15 cellular contexts compared by ENCODE assay signal in genomic region chr7:107014381-107015023, GRCh38. TPM values are rescaled to one million over a fixed set of nuclear protein-coding genes. Genes with fewer than 3 reads are reported as not detected.
DNase-seq lines count a peak whose midpoint lies in the region; ATAC-seq and TF ChIP-seq lines count a peak whose summit lies in the region.
"Had no signal": no experiment of that assay in that cellular context is flagged by ENCODE, and none has a peak within 500 bp of the region (broad histone marks: within the 10 kb centered on the region; RNA-seq: fewer than 3 reads in every experiment).

No MANE protein-coding gene starts in this region.

- H3K27ac ChIP-seq in breast epithelium: no peak overlapping the region
- no peak overlapping the region for H3K27ac ChIP-seq in OCI-LY7 (ENCODE audit: low read depth, low read length, poor library complexity, severe bottlenecking)
- no peak overlapping the region for H3K27ac ChIP-seq in lower lobe of right lung
- H3K27ac ChIP-seq: brain microvascular endothelial cell, Peyer's patch had no signal

- DNase-seq in MCF 10A (ENCODE audit: unreplicated experiment) (peak; percentile 43), breast epithelium (ENCODE audit: low spot score in 2 of 2) (no peak), OCI-LY7 (ENCODE audit: low spot score) (no peak), fibroblast of pulmonary artery (ENCODE audit: low read depth) (peak; percentile 9), sciatic nerve (ENCODE audit: low spot score) (no peak), globus pallidus (ENCODE audit: low spot score) (no peak), lower lobe of right lung (no peak)
- no peak for DNase-seq in effector CD8-positive, alpha-beta T cell (lab: John Stamatoyannopoulos, UW)
- DNase-seq: activated CD4-positive, alpha-beta T cell treated with anti-CD3 and anti-CD28 coated beads, Interleukin-2, amount 50 U/mL, for 1 hour; brain microvascular endothelial cell; Peyer's patch; stimulated activated CD4-positive, alpha-beta T cell treated with anti-CD3 and anti-CD28 coated beads, Interleukin-2, amount 100 ng/mL, for 48 hours; stimulated activated naive CD4-positive, alpha-beta T cell had no signal

- peak overlapping the region; percentile 18 for H2AFZ ChIP-seq in OCI-LY7 (ENCODE audit: low read length)

- no peaks in the 10 kb centered on the region for H3K36me3 Mint-ChIP-seq in MCF 10A (ENCODE audit: insufficient read depth, unreplicated experiment)

- H3K4me3 ChIP-seq in breast epithelium: no peak overlapping the region
- H3K4me3 ChIP-seq in OCI-LY7 (ENCODE audit: low read depth, low read length, poor library complexity, severe bottlenecking): no peak overlapping the region
- no peak overlapping the region for H3K4me3 ChIP-seq in fibroblast of pulmonary artery (replicated peaks; ENCODE audit: low read depth, low read length)
- no peak overlapping the region for H3K4me3 ChIP-seq in lower lobe of right lung
- H3K4me3 ChIP-seq: Peyer's patch had no signal

- H3K9me3 ChIP-seq in breast epithelium (no peaks in the 10 kb centered on the region), OCI-LY7 (ENCODE audit: low read length) (no peaks in the 10 kb centered on the region), lower lobe of right lung (no peaks in the 10 kb centered on the region)
- H3K9me3 ChIP-seq: Peyer's patch had no signal

- no peak overlapping the region for H3K4me2 ChIP-seq in OCI-LY7 (ENCODE audit: low read length)

- H3K27me3 Mint-ChIP-seq in MCF 10A (ENCODE audit: insufficient read depth, unreplicated experiment): peaks cover 26% of the 10 kb centered on the region

- CTCF ChIA-PET in MCF 10A (lab: Yijun Ruan, JAX): no interaction called here
- CTCF ChIA-PET in OCI-LY7 (lab: Charles Lee; ENCODE audit: unreplicated experiment): no interaction called here

- BruUV-seq in MCF 10A (replicated peaks; lab: Mats Ljungman, UMichigan): no TSS peak
- no TSS peak for BruUV-seq in OCI-LY7 (replicated peaks; lab: Mats Ljungman, UMichigan)

- TF ChIP-seq POLR2A in breast epithelium (IDR thresholded peaks at IDR 0.05): no peak

- POLR2A ChIA-PET in MCF 10A (lab: Yijun Ruan, JAX): interaction anchor here (0.5 to 0.6 kb wide), 2 partner anchors 9 to 10 kb away, joined by 3 read pairs; no protein-coding TSS in a partner anchor
- POLR2A ChIA-PET in OCI-LY7 (lab: Charles Lee): interaction anchor here (0.5 to 1.5 kb wide), 5 partner anchors 10 to 1695 kb away, joined by 3 to 5 read pairs (median 4); no protein-coding TSS in a partner anchor

- H3K27me3 ChIP-seq in breast epithelium (no peaks in the 10 kb centered on the region), lower lobe of right lung (ENCODE audit: low read depth) (no peaks in the 10 kb centered on the region)
- H3K27me3 ChIP-seq: brain microvascular endothelial cell, Peyer's patch had no signal

- H3K9me2 ChIP-seq in OCI-LY7 (ENCODE audit: insufficient read depth, low read length): no peaks in the 10 kb centered on the region

- H3K4me3 Mint-ChIP-seq in MCF 10A (ENCODE audit: unreplicated experiment): no peak overlapping the region
- H3K4me3 Mint-ChIP-seq: activated T-helper 17 cell treated with anti-CD3 and anti-CD28 coated beads, Interleukin-2, amount 50 U/mL, for 72 hours; T-helper 2 cell treated with Interferon-gamma antibody and Interleukin-4, amounts not matched to agents 5 μg/mL and 100 μg/mL, for 36 hours had no signal

- intact Hi-C loops in MCF 10A (cut with micrococcal nuclease): no loop called here
- intact Hi-C loops in breast epithelium (cut with DNase I; ENCODE audit: low total_unique reads): no loop called here
- intact Hi-C loops in OCI-LY7 (cut with micrococcal nuclease; ENCODE audit: unreplicated experiment): no loop called here
- intact Hi-C loops in sciatic nerve (cut with DNase I): no loop called here
- intact Hi-C loops in lower lobe of right lung (cut with DNase I): no loop called here

- no peaks in the 10 kb centered on the region for H3K4me1 ChIP-seq in breast epithelium
- H3K4me1 ChIP-seq in OCI-LY7 (ENCODE audit: insufficient read depth, low read length, poor library complexity, severe bottlenecking): no peaks in the 10 kb centered on the region
- H3K4me1 ChIP-seq in lower lobe of right lung: no peaks in the 10 kb centered on the region
- H3K4me1 ChIP-seq: Peyer's patch had no signal

- no peaks in the 10 kb centered on the region for H4K20me1 ChIP-seq in OCI-LY7 (ENCODE audit: insufficient read depth, low read length)

- no peaks in the 10 kb centered on the region for H3K36me3 ChIP-seq in breast epithelium
- H3K36me3 ChIP-seq in OCI-LY7 (ENCODE audit: insufficient read depth, low read length): no peaks in the 10 kb centered on the region
- H3K36me3 ChIP-seq in lower lobe of right lung: no peaks in the 10 kb centered on the region
- H3K36me3 ChIP-seq: brain microvascular endothelial cell, Peyer's patch had no signal

- H3K9me3 Mint-ChIP-seq in MCF 10A (ENCODE audit: unreplicated experiment): no peaks in the 10 kb centered on the region
- H3K9me3 Mint-ChIP-seq: activated T-helper 17 cell treated with anti-CD3 and anti-CD28 coated beads, Interleukin-2, amount 50 U/mL, for 72 hours; T-helper 2 cell treated with Interferon-gamma antibody and Interleukin-4, amounts not matched to agents 5 μg/mL and 100 μg/mL, for 36 hours had no signal

- TF ChIP-seq CTCF in MCF 10A (IDR thresholded peaks at IDR 0.05; ENCODE audit: unreplicated experiment): no peak
- no peak for TF ChIP-seq CTCF in breast epithelium (IDR thresholded peaks at IDR 0.05)
- TF ChIP-seq CTCF in OCI-LY7 (conservative IDR thresholded peaks at IDR 0.05; ENCODE audit: low read length): no peak
- TF ChIP-seq CTCF in fibroblast of pulmonary artery (IDR thresholded peaks at IDR 0.05; ENCODE audit: low read length, missing control alignments): no peak
- no peak for TF ChIP-seq CTCF in lower lobe of right lung (IDR thresholded peaks at IDR 0.05)

- no peak overlapping the region for H3K27ac Mint-ChIP-seq in MCF 10A (ENCODE audit: low read depth, unreplicated experiment)
- H3K27ac Mint-ChIP-seq: activated T-helper 17 cell treated with anti-CD3 and anti-CD28 coated beads, Interleukin-2, amount 50 U/mL, for 72 hours; T-helper 2 cell treated with Interferon-gamma antibody and Interleukin-4, amounts not matched to agents 5 μg/mL and 100 μg/mL, for 36 hours had no signal

- no peaks in the 10 kb centered on the region for H3K79me2 ChIP-seq in OCI-LY7 (ENCODE audit: insufficient read depth, low read depth, low read length)

- ATAC-seq in sciatic nerve (peak; percentile 53), lower lobe of right lung (no peak)
- ATAC-seq: activated T-helper 17 cell treated with anti-CD3 and anti-CD28 coated beads, Interleukin-2, amount 50 U/mL, for 72 hours had no signal

- H3K4me1 Mint-ChIP-seq in MCF 10A (ENCODE audit: insufficient read depth, unreplicated experiment): no peaks in the 10 kb centered on the region
- H3K4me1 Mint-ChIP-seq: activated T-helper 17 cell treated with anti-CD3 and anti-CD28 coated beads, Interleukin-2, amount 50 U/mL, for 72 hours had no signal

RNA-seq across cellular contexts. Expression of gene PRKAR2B, which starts 30.0 kb away (rescaled TPM):
- total RNA-seq in MCF 10A (2022): 0.15 TPM in 1 of 2 replicates, not detected in the other
- total RNA-seq in breast epithelium: 100 to 1,000 TPM in 1 of 3 donors, 10 to 100 TPM in 2; 34.7 to 252 (median 64.1) TPM
- 69.0 and 91.1 TPM in 2 replicates for total RNA-seq in OCI-LY7 (2014; rRNA removed; shearing (Covaris generic))
- 210 and 290 TPM in 2 replicates for total RNA-seq in OCI-LY7 (2022)
- total RNA-seq in sciatic nerve: 17.8 TPM
- 10.3 TPM for total RNA-seq in lower lobe of right lung

Comparison
In these comparisons a context has a peak if more than half of its experiments do, and no peak if none do; other contexts are left out.
1. DNase-seq: peak in MCF 10A (single experiment) and fibroblast of pulmonary artery (single experiment); none in breast epithelium (0 of 2), OCI-LY7 (single experiment), sciatic nerve (single experiment), globus pallidus (single experiment), lower lobe of right lung (single experiment) and effector CD8-positive, alpha-beta T cell (single experiment).